In the genomic region with DNA sequence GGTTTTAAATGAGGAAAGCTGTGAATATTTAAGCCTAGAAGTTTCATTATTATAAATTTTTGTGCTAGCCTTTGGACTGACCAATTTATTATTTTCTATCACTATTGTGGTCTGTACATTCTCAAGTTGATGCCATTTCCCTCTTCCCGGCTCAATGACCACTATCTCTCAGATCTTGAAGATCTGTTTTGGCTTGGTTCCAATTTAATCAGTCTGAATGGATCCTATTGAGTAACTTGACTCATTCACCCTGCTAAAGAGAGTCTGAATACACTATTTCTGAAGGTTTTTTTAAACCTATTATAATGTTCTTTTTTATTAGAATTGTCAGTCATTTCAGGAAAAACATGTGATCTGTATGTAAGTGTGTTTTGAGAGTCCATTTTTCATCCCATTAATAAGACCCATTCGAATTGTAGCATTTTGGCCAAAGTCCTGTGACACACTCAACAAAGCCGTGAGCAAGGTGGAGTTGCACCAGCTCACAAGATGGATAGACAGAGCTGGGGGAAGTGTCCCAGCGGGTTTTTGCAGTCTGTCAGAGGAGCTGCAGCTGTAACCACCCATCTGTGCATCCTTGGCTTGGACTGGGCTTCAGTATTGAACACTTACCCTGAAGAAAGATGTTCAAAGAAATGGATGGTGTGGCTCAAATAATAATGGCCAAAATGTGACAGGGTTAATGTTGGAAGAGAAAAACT, we compare ENCODE assay signal across 1 cellular context.
TF ChIP-seq lines count a peak whose summit lies in the region.

No MANE protein-coding gene starts in this region.

TF ChIP-seq in HEK293, 187 proteins besides CTCF, POLR2A, EP300 and RAD21 (continued from another document):
- TF ChIP-seq, protein P1, sequence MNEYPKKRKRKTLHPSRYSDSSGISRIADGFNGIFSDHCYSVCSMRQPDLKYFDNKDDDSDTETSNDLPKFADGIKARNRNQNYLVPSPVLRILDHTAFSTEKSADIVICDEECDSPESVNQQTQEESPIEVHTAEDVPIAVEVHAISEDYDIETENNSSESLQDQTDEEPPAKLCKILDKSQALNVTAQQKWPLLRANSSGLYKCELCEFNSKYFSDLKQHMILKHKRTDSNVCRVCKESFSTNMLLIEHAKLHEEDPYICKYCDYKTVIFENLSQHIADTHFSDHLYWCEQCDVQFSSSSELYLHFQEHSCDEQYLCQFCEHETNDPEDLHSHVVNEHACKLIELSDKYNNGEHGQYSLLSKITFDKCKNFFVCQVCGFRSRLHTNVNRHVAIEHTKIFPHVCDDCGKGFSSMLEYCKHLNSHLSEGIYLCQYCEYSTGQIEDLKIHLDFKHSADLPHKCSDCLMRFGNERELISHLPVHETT (tag by site-specific recombination; IDR thresholded peaks at IDR 0.05) = no peak
- TF ChIP-seq, protein P2, sequence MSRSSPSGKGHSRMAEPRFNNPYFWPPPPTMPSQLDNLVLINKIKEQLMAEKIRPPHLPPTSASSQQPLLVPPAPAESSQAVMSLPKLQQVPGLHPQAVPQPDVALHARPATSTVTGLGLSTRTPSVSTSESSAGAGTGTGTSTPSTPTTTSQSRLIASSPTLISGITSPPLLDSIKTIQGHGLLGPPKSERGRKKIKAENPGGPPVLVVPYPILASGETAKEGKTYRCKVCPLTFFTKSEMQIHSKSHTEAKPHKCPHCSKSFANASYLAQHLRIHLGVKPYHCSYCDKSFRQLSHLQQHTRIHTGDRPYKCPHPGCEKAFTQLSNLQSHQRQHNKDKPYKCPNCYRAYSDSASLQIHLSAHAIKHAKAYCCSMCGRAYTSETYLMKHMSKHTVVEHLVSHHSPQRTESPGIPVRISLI (tag by site-specific recombination; IDR thresholded peaks at IDR 0.05) = no peak
- TF ChIP-seq ZNF366 (tag by site-specific recombination; conservative IDR thresholded peaks at IDR 0.05) (0 out of 2 replicates have a peak, but pooled peaks have one; percentile 41), ZBTB17 (tag by site-specific recombination; IDR thresholded peaks at IDR 0.05) (peak; percentile 48; the same call in 1 of the 2 replicates)
TF ChIP-seq in HEK293: peak in this region for 9.
